10 cellular contexts compared by ENCODE assay signal in the genomic region with DNA sequence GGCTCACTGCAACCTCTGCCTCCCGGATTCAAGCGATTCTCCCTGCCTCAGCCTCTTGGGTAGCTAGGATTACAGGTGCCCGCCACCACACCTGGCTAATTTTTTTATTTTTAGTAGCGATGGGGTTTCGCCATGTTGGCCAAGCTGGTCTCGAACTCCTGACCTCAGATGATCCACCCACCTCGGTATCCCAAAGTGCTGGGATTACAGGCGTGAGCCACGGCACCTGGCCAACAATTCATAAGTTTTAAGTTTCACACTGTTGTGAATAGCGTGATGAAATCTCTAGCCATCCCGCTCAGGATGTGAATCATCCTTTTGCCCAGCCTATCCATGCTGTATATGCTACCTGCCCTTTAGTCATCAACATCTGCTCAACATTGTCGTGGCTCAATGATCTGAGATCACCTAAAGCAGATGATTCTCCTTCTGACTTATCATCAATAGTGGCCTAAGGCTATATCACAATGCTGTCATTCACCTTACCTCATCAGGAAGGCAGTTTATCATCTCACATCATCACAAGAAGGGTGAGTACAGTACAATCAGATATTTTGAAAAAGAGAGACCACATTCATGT. TPM values are rescaled to one million over a fixed set of nuclear protein-coding genes. Genes with fewer than 3 reads are reported as not detected.
DNase-seq lines count a peak whose midpoint lies in the region; ATAC-seq and TF ChIP-seq lines count a peak whose summit lies in the region.
"Had no signal": no experiment of that assay in that cellular context is flagged by ENCODE, and none has a peak within 500 bp of the region (broad histone marks: within the 10 kb centered on the region; RNA-seq: fewer than 3 reads in every experiment).

No MANE protein-coding gene starts in this region.

- no peak for TF ChIP-seq POLR2A in adrenal gland (IDR thresholded peaks at IDR 0.05)

- H3K4me1 ChIP-seq in adrenal gland (replicated peaks in 1 of 2): peaks cover 27 to 61% of the 10 kb centered on the region in 2 donors

- peak overlapping the region; percentile 97 for H3K4me3 Mint-ChIP-seq in natural killer cell treated with Interleukin-12 subunit alpha and Interleukin-12 subunit beta and Interleukin-15 and Interleukin-18, amount 100 ng/mL, for 72 hours
- no peak overlapping the region for H3K4me3 Mint-ChIP-seq in natural killer cell
- H3K4me3 Mint-ChIP-seq in stimulated activated naive CD8-positive, alpha-beta T cell treated with anti-CD3 and anti-CD28 coated beads, Interleukin-15, amount 100 ng/mL, for 72 hours: peak overlapping the region; percentile 95 to 98

- H3K27ac ChIP-seq in adrenal gland: no peak overlapping the region

- no peaks in the 10 kb centered on the region for H3K27me3 Mint-ChIP-seq in natural killer cell treated with Interleukin-12 subunit alpha and Interleukin-12 subunit beta and Interleukin-15 and Interleukin-18, amount 100 ng/mL, for 72 hours
- no peaks in the 10 kb centered on the region for H3K27me3 Mint-ChIP-seq in natural killer cell (ENCODE audit: low read depth in 2 of 2)
- H3K27me3 Mint-ChIP-seq in stimulated activated naive CD8-positive, alpha-beta T cell treated with anti-CD3 and anti-CD28 coated beads, Interleukin-15, amount 100 ng/mL, for 72 hours: no peaks in the 10 kb centered on the region

- peak overlapping the region; percentile 22 to 24 for H3K27ac Mint-ChIP-seq in natural killer cell treated with Interleukin-12 subunit alpha and Interleukin-12 subunit beta and Interleukin-15 and Interleukin-18, amount 100 ng/mL, for 72 hours
- H3K27ac Mint-ChIP-seq in natural killer cell: no peak overlapping the region
- peak overlapping the region; percentile 97 to 99 for H3K27ac Mint-ChIP-seq in stimulated activated naive CD8-positive, alpha-beta T cell treated with anti-CD3 and anti-CD28 coated beads, Interleukin-15, amount 100 ng/mL, for 72 hours

- 83 to 93% (median 86%) methylated on average over 12 of the region's 12 CpGs for WGBS in adrenal gland, 4 donors

- H3K27me3 ChIP-seq in adrenal gland: no peaks in the 10 kb centered on the region

- H3K4me3 ChIP-seq in epithelial cell of esophagus (ENCODE audit: low read length) (no peak overlapping the region), adrenal gland (no peak overlapping the region)

- no peaks in the 10 kb centered on the region for H3K9me3 ChIP-seq in adrenal gland (replicated peaks in 1 of 3)

- peaks cover 0 to 6% of the 10 kb centered on the region in 2 donors for H3K36me3 ChIP-seq in adrenal gland (replicated peaks in 1 of 2)

- H3K9me3 Mint-ChIP-seq in natural killer cell treated with Interleukin-12 subunit alpha and Interleukin-12 subunit beta and Interleukin-15 and Interleukin-18, amount 100 ng/mL, for 72 hours: no peaks in the 10 kb centered on the region
- H3K9me3 Mint-ChIP-seq in natural killer cell: no peaks in the 10 kb centered on the region
- H3K9me3 Mint-ChIP-seq in stimulated activated naive CD8-positive, alpha-beta T cell treated with anti-CD3 and anti-CD28 coated beads, Interleukin-15, amount 100 ng/mL, for 72 hours: no peaks in the 10 kb centered on the region

- ATAC-seq in natural killer cell treated with Interleukin-12 subunit alpha and Interleukin-12 subunit beta and Interleukin-15 and Interleukin-18, amount 100 ng/mL, for 72 hours: peak; percentile 21 to 34
- ATAC-seq in natural killer cell (no peak), HG03571 (IDR thresholded peaks at IDR 0.05; ENCODE audit: unreplicated experiment) (no peak)
- ATAC-seq in stimulated activated naive CD8-positive, alpha-beta T cell treated with anti-CD3 and anti-CD28 coated beads, Interleukin-15, amount 100 ng/mL, for 72 hours: peak; percentile 87

- peaks cover 14% of the 10 kb centered on the region for H3K36me3 Mint-ChIP-seq in natural killer cell treated with Interleukin-12 subunit alpha and Interleukin-12 subunit beta and Interleukin-15 and Interleukin-18, amount 100 ng/mL, for 72 hours
- no peaks in the 10 kb centered on the region for H3K36me3 Mint-ChIP-seq in natural killer cell

- peaks cover 54 to 65% of the 10 kb centered on the region in 2 donors for H3K4me1 Mint-ChIP-seq in natural killer cell treated with Interleukin-12 subunit alpha and Interleukin-12 subunit beta and Interleukin-15 and Interleukin-18, amount 100 ng/mL, for 72 hours (ENCODE audit: low read depth in 2 of 2)
- peaks cover 44 to 50% of the 10 kb centered on the region in 2 donors for H3K4me1 Mint-ChIP-seq in natural killer cell
- H3K4me1 Mint-ChIP-seq in stimulated activated naive CD8-positive, alpha-beta T cell treated with anti-CD3 and anti-CD28 coated beads, Interleukin-15, amount 100 ng/mL, for 72 hours: peaks cover 78% of the 10 kb centered on the region

- DNase-seq in natural killer cell treated with Interleukin-12 subunit alpha and Interleukin-12 subunit beta and Interleukin-15 and Interleukin-18, amount 100 ng/mL, for 72 hours (ENCODE audit: low spot score): no peak
- no peak for DNase-seq in natural killer cell
- DNase-seq in SW 1271 (lab: John Stamatoyannopoulos, UW): peak; percentile 78 to 87
- DNase-seq in epithelial cell of esophagus (ENCODE audit: low read depth): peak; percentile 99
- DNase-seq in stimulated activated naive CD8-positive, alpha-beta T cell treated with anti-CD3 and anti-CD28 coated beads, Interleukin-15, amount 100 ng/mL, for 72 hours: peak; percentile 59 to 83
- no peak for DNase-seq in adrenal gland
- DNase-seq in NCI-H526 treated with DMSO at 0.1 percent for 48 hours (lab: John Stamatoyannopoulos, UW): no peak
- DNase-seq: GOT3, NCI-H2081 had no signal

- intact Hi-C loops in natural killer cell (cut with micrococcal nuclease): no loop called here
- intact Hi-C loops in adrenal gland (cut with DNase I): no loop called here

- TF ChIP-seq CTCF in natural killer cell (IDR thresholded peaks at IDR 0.05) (no peak), epithelial cell of esophagus (IDR thresholded peaks at IDR 0.05; ENCODE audit: insufficient read depth, low read depth, low read length, missing control alignments) (no peak), adrenal gland (IDR thresholded peaks at IDR 0.05) (no peak)

RNA-seq across cellular contexts. Expression of gene PFDN2, which starts 2.6 kb away (rescaled TPM):
- 100 to 1,000 TPM in 1 of 2 donors, 10 to 100 TPM in 1; 92.6 to 122 TPM for total RNA-seq in natural killer cell treated with Interleukin-12 subunit alpha and Interleukin-12 subunit beta and Interleukin-15 and Interleukin-18, amount 100 ng/mL, for 72 hours
- total RNA-seq in natural killer cell (10 to 100 TPM; 31.6 to 40.0 (median 35.0) TPM), adrenal gland (100 to 1,000 TPM in 1 of 8 donors, 10 to 100 TPM in 7; 33.6 to 103 (median 53.7) TPM)
- polyA plus RNA-seq in adrenal gland: 100 to 1,000 TPM in 2 of 3 donors, 10 to 100 TPM in 1; 85.9 to 452 (median 363) TPM

RNA-seq across cellular contexts. Expression of gene NIT1, which starts 2.7 kb away (rescaled TPM):
- 10 to 100 TPM; 29.3 to 37.2 TPM for total RNA-seq in natural killer cell treated with Interleukin-12 subunit alpha and Interleukin-12 subunit beta and Interleukin-15 and Interleukin-18, amount 100 ng/mL, for 72 hours
- total RNA-seq in natural killer cell (10 to 100 TPM; 26.5 to 31.7 (median 31.6) TPM), adrenal gland (100 to 1,000 TPM in 5 of 8 donors, 10 to 100 TPM in 3; 77.1 to 122 (median 104) TPM)
- polyA plus RNA-seq in adrenal gland: 100 to 1,000 TPM in 1 of 3 donors, 10 to 100 TPM in 2; 72.2 to 147 (median 88.6) TPM

RNA-seq across cellular contexts. Expression of gene KLHDC9, which starts 17.1 kb away (rescaled TPM):
- under 1 TPM in 1 of 2 donors, not detected in 1; 0.64 TPM for total RNA-seq in natural killer cell treated with Interleukin-12 subunit alpha and Interleukin-12 subunit beta and Interleukin-15 and Interleukin-18, amount 100 ng/mL, for 72 hours
- total RNA-seq in natural killer cell: under 1 TPM in 2 of 3 donors, not detected in 1; 0.49 to 0.50 TPM
- total RNA-seq in adrenal gland: 10 to 100 TPM in 7 of 8 donors, 1 to 10 TPM in 1; 5.2 to 28.1 (median 19.6) TPM
- polyA plus RNA-seq in adrenal gland: 10 to 100 TPM in 2 of 3 donors, 1 to 10 TPM in 1; 5.5 to 25.4 (median 24.4) TPM

RNA-seq across cellular contexts. Expression of gene DEDD, which starts 17.2 kb away (rescaled TPM):
- total RNA-seq in natural killer cell treated with Interleukin-12 subunit alpha and Interleukin-12 subunit beta and Interleukin-15 and Interleukin-18, amount 100 ng/mL, for 72 hours: 10 to 100 TPM; 34.9 to 42.5 TPM
- total RNA-seq in natural killer cell: 10 to 100 TPM; 40.6 to 44.0 (median 43.0) TPM
- total RNA-seq in adrenal gland: 10 to 100 TPM; 24.2 to 38.2 (median 32.9) TPM
- polyA plus RNA-seq in adrenal gland: 10 to 100 TPM; 30.9 to 35.0 (median 33.1) TPM

RNA-seq across cellular contexts. Expression of gene NECTIN4, which starts 25.9 kb away (rescaled TPM):
- not detected for total RNA-seq in natural killer cell treated with Interleukin-12 subunit alpha and Interleukin-12 subunit beta and Interleukin-15 and Interleukin-18, amount 100 ng/mL, for 72 hours
- total RNA-seq in natural killer cell (under 1 TPM in 2 of 3 donors, not detected in 1; 0.07 to 0.09 TPM), adrenal gland (not detected)
- polyA plus RNA-seq in adrenal gland: under 1 TPM in 1 of 3 donors, not detected in 2; 0.10 TPM

Comparison
In these comparisons a context has a peak if more than half of its experiments do, and no peak if none do; other contexts are left out.
1. ATAC-seq: peak in natural killer cell treated with Interleukin-12 subunit alpha and Interleukin-12 subunit beta and Interleukin-15 and Interleukin-18, amount 100 ng/mL, for 72 hours (2 of 2) and stimulated activated naive CD8-positive, alpha-beta T cell treated with anti-CD3 and anti-CD28 coated beads, Interleukin-15, amount 100 ng/mL, for 72 hours (single experiment); none in natural killer cell (0 of 3) and HG03571 (single experiment).
2. H3K27ac Mint-ChIP-seq: peak in natural killer cell treated with Interleukin-12 subunit alpha and Interleukin-12 subunit beta and Interleukin-15 and Interleukin-18, amount 100 ng/mL, for 72 hours (2 of 2) and stimulated activated naive CD8-positive, alpha-beta T cell treated with anti-CD3 and anti-CD28 coated beads, Interleukin-15, amount 100 ng/mL, for 72 hours (2 of 2); none in natural killer cell (0 of 2).
3. DNase-seq: peak in SW 1271 (2 of 2), epithelial cell of esophagus (single experiment) and stimulated activated naive CD8-positive, alpha-beta T cell treated with anti-CD3 and anti-CD28 coated beads, Interleukin-15, amount 100 ng/mL, for 72 hours (2 of 2); none in natural killer cell treated with Interleukin-12 subunit alpha and Interleukin-12 subunit beta and Interleukin-15 and Interleukin-18, amount 100 ng/mL, for 72 hours (single experiment), natural killer cell (single experiment), adrenal gland (0 of 7) and NCI-H526 treated with DMSO at 0.1 percent for 48 hours (single experiment).